Comparison of ENCODE assay signal across 3 cellular contexts in the genomic region with DNA sequence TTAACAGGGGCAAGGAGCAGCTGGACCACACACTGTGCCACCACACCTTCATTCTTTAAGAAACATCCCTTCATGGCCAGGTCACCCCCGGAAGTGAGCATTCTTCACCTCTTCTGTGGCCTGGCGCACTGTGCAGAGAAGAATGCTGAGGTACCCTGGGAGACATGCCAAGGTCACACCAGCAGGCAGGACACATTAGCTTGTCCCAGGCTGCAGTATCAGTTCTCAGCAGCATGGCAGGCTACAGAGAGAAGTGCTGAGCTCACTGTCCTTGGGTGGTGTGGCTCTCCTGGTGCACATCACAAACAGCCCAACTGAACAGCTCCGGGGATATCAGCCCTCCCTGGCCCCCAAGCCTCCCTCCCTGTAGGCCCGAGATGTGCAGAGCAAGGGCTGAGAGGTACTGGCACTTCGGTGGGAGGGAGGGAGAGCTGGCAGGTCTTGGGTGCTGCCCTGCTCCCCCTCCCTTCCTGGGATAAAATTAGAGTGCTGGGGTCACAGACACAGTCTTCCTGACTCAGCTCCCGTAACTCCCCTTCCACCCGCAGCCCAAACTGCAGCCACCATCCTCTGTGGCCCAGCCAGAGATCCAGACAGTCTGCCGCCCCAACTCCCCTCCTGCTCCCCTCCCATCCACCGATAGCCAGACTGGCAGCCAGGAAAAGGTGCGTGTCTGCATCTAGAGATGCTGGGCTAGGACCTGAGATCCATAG.
TF ChIP-seq lines count a peak whose summit lies in the region.

No MANE protein-coding gene starts in this region.

TF ChIP-seq in A549, 52 proteins besides CTCF, POLR2A, EP300 and RAD21:
- TF ChIP-seq RARB (CRISPR knock-in tag; IDR thresholded peaks at IDR 0.05) (no peak), CHD2 (IDR thresholded peaks at IDR 0.05; ENCODE audit: low read length, partially characterized antibody) (no peak)

TF ChIP-seq in GM23338, 12 proteins besides CTCF, POLR2A, EP300 and RAD21:
- TF ChIP-seq CREB1 (CRISPR knock-in tag; IDR thresholded peaks at IDR 0.05; ENCODE audit: low read depth) (no peak), EZH2phosphoT487 (IDR thresholded peaks at IDR 0.05; ENCODE audit: unreplicated experiment) (no peak), NANOG (IDR thresholded peaks at IDR 0.05; ENCODE audit: borderline replicate concordance) (no peak), JUNB (IDR thresholded peaks at IDR 0.05; ENCODE audit: unreplicated experiment) (no peak), ZNF331 (CRISPR knock-in tag; IDR thresholded peaks at IDR 0.05; ENCODE audit: low read depth) (no peak), EZH2 (IDR thresholded peaks at IDR 0.05; ENCODE audit: low read depth, unreplicated experiment) (no peak), ZNF114 (CRISPR knock-in tag; IDR thresholded peaks at IDR 0.05) (no peak)
- TF ChIP-seq, protein P1, sequence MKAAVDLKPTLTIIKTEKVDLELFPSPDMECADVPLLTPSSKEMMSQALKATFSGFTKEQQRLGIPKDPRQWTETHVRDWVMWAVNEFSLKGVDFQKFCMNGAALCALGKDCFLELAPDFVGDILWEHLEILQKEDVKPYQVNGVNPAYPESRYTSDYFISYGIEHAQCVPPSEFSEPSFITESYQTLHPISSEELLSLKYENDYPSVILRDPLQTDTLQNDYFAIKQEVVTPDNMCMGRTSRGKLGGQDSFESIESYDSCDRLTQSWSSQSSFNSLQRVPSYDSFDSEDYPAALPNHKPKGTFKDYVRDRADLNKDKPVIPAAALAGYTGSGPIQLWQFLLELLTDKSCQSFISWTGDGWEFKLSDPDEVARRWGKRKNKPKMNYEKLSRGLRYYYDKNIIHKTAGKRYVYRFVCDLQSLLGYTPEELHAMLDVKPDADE (IDR thresholded peaks at IDR 0.05), result no peak

TF ChIP-seq in HepG2, 621 proteins besides CTCF, POLR2A, EP300 and RAD21:
- TF ChIP-seq ZNF768 (CRISPR knock-in tag; IDR thresholded peaks at IDR 0.05), result peak; percentile 47
- 0 out of 2 replicates have a peak, but pooled peaks have one; percentile 41 for TF ChIP-seq ZNF121 (CRISPR knock-in tag; IDR thresholded peaks at IDR 0.05)
- no peak for TF ChIP-seq ZNF350 (CRISPR knock-in tag; IDR thresholded peaks at IDR 0.05; ENCODE audit: borderline replicate concordance, low read depth)
- TF ChIP-seq ZNF737 (CRISPR knock-in tag; IDR thresholded peaks at IDR 0.05; ENCODE audit: borderline replicate concordance), result no peak
- TF ChIP-seq, protein P2, sequence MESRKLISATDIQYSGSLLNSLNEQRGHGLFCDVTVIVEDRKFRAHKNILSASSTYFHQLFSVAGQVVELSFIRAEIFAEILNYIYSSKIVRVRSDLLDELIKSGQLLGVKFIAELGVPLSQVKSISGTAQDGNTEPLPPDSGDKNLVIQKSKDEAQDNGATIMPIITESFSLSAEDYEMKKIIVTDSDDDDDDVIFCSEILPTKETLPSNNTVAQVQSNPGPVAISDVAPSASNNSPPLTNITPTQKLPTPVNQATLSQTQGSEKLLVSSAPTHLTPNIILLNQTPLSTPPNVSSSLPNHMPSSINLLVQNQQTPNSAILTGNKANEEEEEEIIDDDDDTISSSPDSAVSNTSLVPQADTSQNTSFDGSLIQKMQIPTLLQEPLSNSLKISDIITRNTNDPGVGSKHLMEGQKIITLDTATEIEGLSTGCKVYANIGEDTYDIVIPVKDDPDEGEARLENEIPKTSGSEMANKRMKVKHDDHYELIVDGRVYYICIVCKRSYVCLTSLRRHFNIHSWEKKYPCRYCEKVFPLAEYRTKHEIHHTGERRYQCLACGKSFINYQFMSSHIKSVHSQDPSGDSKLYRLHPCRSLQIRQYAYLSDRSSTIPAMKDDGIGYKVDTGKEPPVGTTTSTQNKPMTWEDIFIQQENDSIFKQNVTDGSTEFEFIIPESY (CRISPR knock-in tag; IDR thresholded peaks at IDR 0.05), result peak; percentile 61; the same call in 1 of the 2 replicates
- TF ChIP-seq, protein P3, sequence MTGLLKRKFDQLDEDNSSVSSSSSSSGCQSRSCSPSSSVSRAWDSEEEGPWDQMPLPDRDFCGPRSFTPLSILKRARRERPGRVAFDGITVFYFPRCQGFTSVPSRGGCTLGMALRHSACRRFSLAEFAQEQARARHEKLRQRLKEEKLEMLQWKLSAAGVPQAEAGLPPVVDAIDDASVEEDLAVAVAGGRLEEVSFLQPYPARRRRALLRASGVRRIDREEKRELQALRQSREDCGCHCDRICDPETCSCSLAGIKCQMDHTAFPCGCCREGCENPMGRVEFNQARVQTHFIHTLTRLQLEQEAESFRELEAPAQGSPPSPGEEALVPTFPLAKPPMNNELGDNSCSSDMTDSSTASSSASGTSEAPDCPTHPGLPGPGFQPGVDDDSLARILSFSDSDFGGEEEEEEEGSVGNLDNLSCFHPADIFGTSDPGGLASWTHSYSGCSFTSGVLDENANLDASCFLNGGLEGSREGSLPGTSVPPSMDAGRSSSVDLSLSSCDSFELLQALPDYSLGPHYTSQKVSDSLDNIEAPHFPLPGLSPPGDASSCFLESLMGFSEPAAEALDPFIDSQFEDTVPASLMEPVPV (CRISPR knock-in tag; IDR thresholded peaks at IDR 0.05), result 0 out of 2 replicates have a peak, but pooled peaks have one; percentile 31
- TF ChIP-seq KDM2A (CRISPR knock-in tag; IDR thresholded peaks at IDR 0.05; ENCODE audit: borderline replicate concordance, low read depth), result 0 out of 2 replicates have a peak, but pooled peaks have one; percentile 3
- TF ChIP-seq ETV6 (CRISPR knock-in tag; conservative IDR thresholded peaks at IDR 0.05), result no peak
